In the genomic region with DNA sequence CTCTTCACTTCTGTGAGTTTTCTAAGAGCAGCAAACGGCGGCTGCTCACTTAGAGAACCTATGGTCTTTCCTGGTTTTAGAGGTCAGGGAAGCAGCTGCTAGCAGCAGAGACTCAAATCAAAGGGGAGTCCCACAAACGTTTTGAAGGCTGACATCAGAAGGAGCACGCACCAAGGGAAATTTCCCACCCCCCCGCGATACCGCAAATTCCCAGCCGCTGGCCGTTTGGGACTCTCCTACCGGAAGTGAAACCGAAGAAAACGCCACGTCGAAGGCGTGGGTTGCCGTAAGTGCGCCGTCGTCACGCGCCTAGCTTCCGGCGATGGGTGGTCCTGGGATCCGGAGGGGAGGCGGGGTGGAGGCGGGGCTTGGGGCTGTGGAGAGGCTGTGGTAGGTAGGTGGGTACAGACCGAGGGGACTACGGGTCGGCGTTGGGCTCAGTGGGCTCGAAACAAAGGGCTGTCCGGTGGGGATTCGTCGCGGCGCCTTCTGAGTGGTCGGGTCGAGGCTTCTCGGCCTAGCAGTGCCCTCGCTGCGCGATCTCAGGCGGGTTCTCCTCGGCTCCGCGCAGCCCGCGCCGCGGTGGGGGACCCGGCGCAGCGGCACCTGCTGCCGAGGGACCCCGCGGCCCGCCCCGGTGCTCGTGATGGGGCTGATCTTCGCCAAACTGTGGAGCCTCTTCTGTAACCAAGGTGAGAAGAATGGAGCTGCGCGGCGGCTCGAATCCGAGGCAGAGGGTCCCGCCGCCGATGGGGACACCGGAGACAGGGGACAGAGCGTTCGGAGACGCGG, we compare ENCODE assay signal across 1 cellular context.
A peak's percentile ranks its signal among the peaks of the same experiment; 100 is the strongest.
TF ChIP-seq lines count a peak whose summit lies in the region.

ARL5B (plus strand) TSS at position 440 of the 792 bp plus-strand sequence; CDS start at position 647, 207 bp downstream.

TF ChIP-seq in K562, 482 proteins besides CTCF, POLR2A, EP300 and RAD21 (continued from another document):
- TF ChIP-seq ETS1 (conservative IDR thresholded peaks at IDR 0.05; ENCODE audit: control insufficient read depth, low read depth, low read length) (peak; percentile 57; the same call in 1 of the 2 replicates), POLR2B (IDR thresholded peaks at IDR 0.05; ENCODE audit: low read depth, partially characterized antibody) (peak; percentile 81), KLF10 (CRISPR knock-in tag; IDR thresholded peaks at IDR 0.05) (no peak), ZNF57 (CRISPR knock-in tag; IDR thresholded peaks at IDR 0.05) (no peak), GABPA (tag; conservative IDR thresholded peaks at IDR 0.05; ENCODE audit: low read depth) (peak; percentile 94), HNRNPLL (IDR thresholded peaks at IDR 0.05; ENCODE audit: low read depth, low read length, poor library complexity, severe bottlenecking) (peak; percentile 78), RB1 (IDR thresholded peaks at IDR 0.05; ENCODE audit: low read depth) (0 out of 2 replicates have a peak, but pooled peaks have one; percentile 42), CC2D1A (IDR thresholded peaks at IDR 0.05) (peak; percentile 28; the same call in 1 of the 2 replicates), MYBL2 (IDR thresholded peaks at IDR 0.05; ENCODE audit: low read depth) (0 out of 2 replicates have a peak, but pooled peaks have one; percentile 36), MYBL2 (CRISPR knock-in tag; IDR thresholded peaks at IDR 0.05; ENCODE audit: borderline replicate concordance) (no peak), MAFF (IDR thresholded peaks at IDR 0.05; ENCODE audit: low read length) (no peak), BCOR (IDR thresholded peaks at IDR 0.05) (0 out of 2 replicates have a peak, but pooled peaks have one; percentile 1), HDAC3 (IDR thresholded peaks at IDR 0.05; ENCODE audit: borderline replicate concordance, partially characterized antibody) (no peak), POLR2G (IDR thresholded peaks at IDR 0.05; ENCODE audit: low read depth, low read length) (peak; percentile 92), ZNF23 (CRISPR knock-in tag; IDR thresholded peaks at IDR 0.05) (no peak), NCOA6 (IDR thresholded peaks at IDR 0.05) (peak; percentile 46; the same call in 1 of the 2 replicates), ARID2 (IDR thresholded peaks at IDR 0.05) (no peak)
- TF ChIP-seq, protein P1, sequence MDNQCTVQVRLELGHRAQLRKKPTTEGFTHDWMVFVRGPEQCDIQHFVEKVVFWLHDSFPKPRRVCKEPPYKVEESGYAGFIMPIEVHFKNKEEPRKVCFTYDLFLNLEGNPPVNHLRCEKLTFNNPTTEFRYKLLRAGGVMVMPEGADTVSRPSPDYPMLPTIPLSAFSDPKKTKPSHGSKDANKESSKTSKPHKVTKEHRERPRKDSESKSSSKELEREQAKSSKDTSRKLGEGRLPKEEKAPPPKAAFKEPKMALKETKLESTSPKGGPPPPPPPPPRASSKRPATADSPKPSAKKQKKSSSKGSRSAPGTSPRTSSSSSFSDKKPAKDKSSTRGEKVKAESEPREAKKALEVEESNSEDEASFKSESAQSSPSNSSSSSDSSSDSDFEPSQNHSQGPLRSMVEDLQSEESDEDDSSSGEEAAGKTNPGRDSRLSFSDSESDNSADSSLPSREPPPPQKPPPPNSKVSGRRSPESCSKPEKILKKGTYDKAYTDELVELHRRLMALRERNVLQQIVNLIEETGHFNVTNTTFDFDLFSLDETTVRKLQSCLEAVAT (IDR thresholded peaks at IDR 0.05) = peak in 1 of 2 experiments; percentile 77; a peak in 2 of 4 replicates
- TF ChIP-seq, protein P2, sequence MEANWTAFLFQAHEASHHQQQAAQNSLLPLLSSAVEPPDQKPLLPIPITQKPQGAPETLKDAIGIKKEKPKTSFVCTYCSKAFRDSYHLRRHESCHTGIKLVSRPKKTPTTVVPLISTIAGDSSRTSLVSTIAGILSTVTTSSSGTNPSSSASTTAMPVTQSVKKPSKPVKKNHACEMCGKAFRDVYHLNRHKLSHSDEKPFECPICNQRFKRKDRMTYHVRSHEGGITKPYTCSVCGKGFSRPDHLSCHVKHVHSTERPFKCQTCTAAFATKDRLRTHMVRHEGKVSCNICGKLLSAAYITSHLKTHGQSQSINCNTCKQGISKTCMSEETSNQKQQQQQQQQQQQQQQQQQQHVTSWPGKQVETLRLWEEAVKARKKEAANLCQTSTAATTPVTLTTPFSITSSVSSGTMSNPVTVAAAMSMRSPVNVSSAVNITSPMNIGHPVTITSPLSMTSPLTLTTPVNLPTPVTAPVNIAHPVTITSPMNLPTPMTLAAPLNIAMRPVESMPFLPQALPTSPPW (CRISPR knock-in tag; IDR thresholded peaks at IDR 0.05) = peak; percentile 96
